18 cellular contexts compared by ENCODE assay signal in genomic region chr2:64124168-64124567, GRCh38. TPM values are rescaled to one million over a fixed set of nuclear protein-coding genes. Genes with fewer than 3 reads are reported as not detected.
DNase-seq lines count a peak whose midpoint lies in the region; ATAC-seq and TF ChIP-seq lines count a peak whose summit lies in the region.
"Had no signal": no experiment of that assay in that cellular context is flagged by ENCODE, and none has a peak within 500 bp of the region (broad histone marks: within the 10 kb centered on the region; RNA-seq: fewer than 3 reads in every experiment).

No MANE protein-coding gene starts in this region.

- TF ChIP-seq CTCF in mucosa of descending colon (IDR thresholded peaks at IDR 0.05) = no peak

- no peak for DNase-seq in stimulated activated naive CD8-positive, alpha-beta T cell treated with anti-CD3 and anti-CD28 coated beads, Interleukin-15, amount 100 ng/mL, for 72 hours
- DNase-seq in T-helper 17 cell = no peak
- DNase-seq in mucosa of descending colon = no peak
- DNase-seq in left lobe of liver (ENCODE audit: low spot score) = no peak
- DNase-seq: BE2C, MG63, NCI-H1417, NCI-H1694 treated with DMSO at 0.1 percent for 48 hours, NCI-H2081 treated with DMSO at 0.1 percent for 48 hours, NCI-H2171 treated with DMSO at 0.1 percent for 48 hours, NCI-H524 treated with DMSO at 0.1 percent for 48 hours, NCI-H82, SJCRH30 had no signal

- no peaks in the 10 kb centered on the region for H3K36me3 ChIP-seq in mucosa of descending colon (ENCODE audit: low read depth)
- H3K36me3 ChIP-seq: BE2C, HAP-1, MG63 had no signal

- no peak overlapping the region for H3K4me3 ChIP-seq in mucosa of descending colon
- H3K4me3 ChIP-seq: GM23338, HAP-1, MG63, SJCRH30 had no signal

- H3K36me3 Mint-ChIP-seq in stimulated activated naive CD8-positive, alpha-beta T cell treated with anti-CD3 and anti-CD28 coated beads, Interleukin-15, Interleukin-2, amounts not matched to agents 100 ng/mL and 50 ng/mL, for 24 hours (ENCODE audit: low read depth) = peaks cover 25% of the 10 kb centered on the region
- no peaks in the 10 kb centered on the region for H3K36me3 Mint-ChIP-seq in T-helper 17 cell (ENCODE audit: low read depth)

- H3K4me1 ChIP-seq in mucosa of descending colon (ENCODE audit: low read depth) = peaks cover 56% of the 10 kb centered on the region
- H3K4me1 ChIP-seq: BE2C, SJCRH30 had no signal

- no peaks in the 10 kb centered on the region for H3K9me3 ChIP-seq in T-helper 17 cell (ENCODE audit: control insufficient read depth, low read length, poor library complexity, severe bottlenecking)
- no peaks in the 10 kb centered on the region for H3K9me3 ChIP-seq in mucosa of descending colon
- H3K9me3 ChIP-seq: BE2C, HAP-1, MG63, SJCRH30 had no signal

- H3K27ac Mint-ChIP-seq in stimulated activated naive CD8-positive, alpha-beta T cell treated with anti-CD3 and anti-CD28 coated beads, Interleukin-15, Interleukin-2, amounts not matched to agents 100 ng/mL and 50 ng/mL, for 24 hours = peak overlapping the region; percentile 7
- no peak overlapping the region for H3K27ac Mint-ChIP-seq in stimulated activated naive CD8-positive, alpha-beta T cell treated with anti-CD3 and anti-CD28 coated beads, Interleukin-15, amount 100 ng/mL, for 72 hours
- H3K27ac Mint-ChIP-seq in T-helper 17 cell = peak overlapping the region; percentile 6
- H3K27ac Mint-ChIP-seq: GM23338 had no signal

- no peaks in the 10 kb centered on the region for H3K9me3 Mint-ChIP-seq in stimulated activated naive CD8-positive, alpha-beta T cell treated with anti-CD3 and anti-CD28 coated beads, Interleukin-15, Interleukin-2, amounts not matched to agents 100 ng/mL and 50 ng/mL, for 24 hours
- no peaks in the 10 kb centered on the region for H3K9me3 Mint-ChIP-seq in stimulated activated naive CD8-positive, alpha-beta T cell treated with anti-CD3 and anti-CD28 coated beads, Interleukin-15, amount 100 ng/mL, for 72 hours
- H3K9me3 Mint-ChIP-seq: GM23338 had no signal

- H3K4me1 Mint-ChIP-seq in stimulated activated naive CD8-positive, alpha-beta T cell treated with anti-CD3 and anti-CD28 coated beads, Interleukin-15, Interleukin-2, amounts not matched to agents 100 ng/mL and 50 ng/mL, for 24 hours (ENCODE audit: low read depth) = peaks cover 80% of the 10 kb centered on the region
- H3K4me1 Mint-ChIP-seq in stimulated activated naive CD8-positive, alpha-beta T cell treated with anti-CD3 and anti-CD28 coated beads, Interleukin-15, amount 100 ng/mL, for 72 hours = peaks cover 57% of the 10 kb centered on the region
- peaks cover 30% of the 10 kb centered on the region for H3K4me1 Mint-ChIP-seq in T-helper 17 cell

- no peak for ATAC-seq in stimulated activated naive CD8-positive, alpha-beta T cell treated with anti-CD3 and anti-CD28 coated beads, Interleukin-15, amount 100 ng/mL, for 72 hours
- no peak for ATAC-seq in T-helper 17 cell
- peak; percentile 60 for ATAC-seq in mucosa of descending colon
- no peak for ATAC-seq in GM21367 (IDR thresholded peaks at IDR 0.05; ENCODE audit: unreplicated experiment)
- ATAC-seq in HG02884 (IDR thresholded peaks at IDR 0.05; ENCODE audit: unreplicated experiment) = no peak
- ATAC-seq in left lobe of liver = no peak
- ATAC-seq: GM23338 had no signal

- H3K27me3 Mint-ChIP-seq in stimulated activated naive CD8-positive, alpha-beta T cell treated with anti-CD3 and anti-CD28 coated beads, Interleukin-15, Interleukin-2, amounts not matched to agents 100 ng/mL and 50 ng/mL, for 24 hours = no peaks in the 10 kb centered on the region
- H3K27me3 Mint-ChIP-seq in stimulated activated naive CD8-positive, alpha-beta T cell treated with anti-CD3 and anti-CD28 coated beads, Interleukin-15, amount 100 ng/mL, for 72 hours = no peaks in the 10 kb centered on the region
- H3K27me3 Mint-ChIP-seq in T-helper 17 cell = no peaks in the 10 kb centered on the region

- intact Hi-C loops in mucosa of descending colon (cut with DNase I, micrococcal nuclease) = no loop called here

- no peak overlapping the region for H3K4me3 Mint-ChIP-seq in stimulated activated naive CD8-positive, alpha-beta T cell treated with anti-CD3 and anti-CD28 coated beads, Interleukin-15, Interleukin-2, amounts not matched to agents 100 ng/mL and 50 ng/mL, for 24 hours
- H3K4me3 Mint-ChIP-seq in stimulated activated naive CD8-positive, alpha-beta T cell treated with anti-CD3 and anti-CD28 coated beads, Interleukin-15, amount 100 ng/mL, for 72 hours = no peak overlapping the region
- no peak overlapping the region for H3K4me3 Mint-ChIP-seq in T-helper 17 cell
- H3K4me3 Mint-ChIP-seq: GM23338 had no signal

RNA-seq across cellular contexts. Expression of gene PELI1, which starts 20.1 kb away (rescaled TPM):
- total RNA-seq in T-helper 17 cell (100 to 1,000 TPM; 171 to 195 TPM), mucosa of descending colon (10 to 100 TPM; 45.6 to 51.2 (median 48.9) TPM), left lobe of liver (6.3 TPM)

Comparison
In these comparisons a context has a peak if more than half of its experiments do, and no peak if none do; other contexts are left out.
1. H3K27ac Mint-ChIP-seq: peak in stimulated activated naive CD8-positive, alpha-beta T cell treated with anti-CD3 and anti-CD28 coated beads, Interleukin-15, Interleukin-2, amounts not matched to agents 100 ng/mL and 50 ng/mL, for 24 hours (single experiment) and T-helper 17 cell (single experiment); none in stimulated activated naive CD8-positive, alpha-beta T cell treated with anti-CD3 and anti-CD28 coated beads, Interleukin-15, amount 100 ng/mL, for 72 hours (0 of 2).